Comparison of ENCODE assay signal across 27 cellular contexts in genomic region chr4:36587909-36588472, GRCh38.
"Had no signal": no experiment of that assay in that cellular context is flagged by ENCODE, and none has a peak within 500 bp of the region (broad histone marks: within the 10 kb centered on the region; RNA-seq: fewer than 3 reads in every experiment).

No MANE protein-coding gene starts in this region.

- H3K4me2 ChIP-seq: hepatocyte, smooth muscle cell had no signal

- H3K4me1 ChIP-seq: right atrium auricular region, right lobe of liver, tibial nerve, uterus had no signal

- DNase-seq: kidney glomerular epithelial cell; left cardiac atrium; midbrain; mucosa of descending colon; naive thymus-derived CD4-positive, alpha-beta T cell; ovary; right lobe of liver; stimulated activated CD4-positive, alpha-beta T cell treated with anti-CD3 and anti-CD28 coated beads, Interleukin-1b, Interleukin-23, amount 100 ng/mL, for 48 hours; stimulated activated CD4-positive, alpha-beta T cell treated with anti-CD3 and anti-CD28 coated beads, Interleukin-2, amount 100 ng/mL, for 48 hours; stimulated activated CD4-positive, alpha-beta T cell treated with anti-CD3 and anti-CD28 coated beads, Interleukin-4, amount 100 ng/mL, for 4 hours; stimulated activated CD8-positive, alpha-beta memory T cell treated with anti-CD3 and anti-CD28 coated beads, Interleukin-4, amount 100 ng/mL, for 48 hours; stimulated activated naive CD4-positive, alpha-beta T cell treated with Interleukin-2 at 50 U/mL for 16 hours; stimulated activated naive CD8-positive, alpha-beta T cell treated with anti-CD3 and anti-CD28 coated beads, Interleukin-15, amount 100 ng/mL, for 72 hours; substantia nigra; uterus had no signal

- H3K36me3 Mint-ChIP-seq: memory B cell; naive thymus-derived CD4-positive, alpha-beta T cell; natural killer cell treated with Interleukin-12 subunit alpha and Interleukin-12 subunit beta and Interleukin-15 and Interleukin-18, amount 100 ng/mL, for 72 hours; stimulated activated memory B cell treated with anti-CD40 and anti-IgM and Interleukin-4, amounts not matched to agents 10 μg/mL and 1 μg/mL and 100 μg/mL, for 72 hours; type B pancreatic cell had no signal

- H2AFZ ChIP-seq: hepatocyte had no signal

- H3K27ac ChIP-seq: hepatocyte, ovary, right atrium auricular region, right lobe of liver, tibial nerve, uterus had no signal

- H3K27me3 ChIP-seq: hepatocyte, ovary, right atrium auricular region, right lobe of liver, tibial nerve, uterus had no signal

- H3K36me3 ChIP-seq: ovary, right atrium auricular region, right lobe of liver, tibial nerve, uterus had no signal

- FAIRE-seq: keratinocyte had no signal

- H3K9me3 ChIP-seq: ovary, right lobe of liver, uterus had no signal

- H3K4me3 ChIP-seq: hepatocyte, lung, mucosa of descending colon, ovary, right atrium auricular region, right lobe of liver, smooth muscle cell, tibial nerve, uterus had no signal

- ATAC-seq: left cardiac atrium; left lobe of liver; mucosa of descending colon; naive thymus-derived CD4-positive, alpha-beta T cell; natural killer cell treated with Interleukin-12 subunit alpha and Interleukin-12 subunit beta and Interleukin-15 and Interleukin-18, amount 100 ng/mL, for 72 hours; right lobe of liver; stimulated activated memory B cell treated with anti-CD40 and anti-IgM and Interleukin-4, amounts not matched to agents 10 μg/mL and 1 μg/mL and 100 μg/mL, for 72 hours; stimulated activated naive CD8-positive, alpha-beta T cell treated with anti-CD3 and anti-CD28 coated beads, Interleukin-15, amount 100 ng/mL, for 72 hours had no signal

- H3K27ac Mint-ChIP-seq: memory B cell; naive thymus-derived CD4-positive, alpha-beta T cell; natural killer cell treated with Interleukin-12 subunit alpha and Interleukin-12 subunit beta and Interleukin-15 and Interleukin-18, amount 100 ng/mL, for 72 hours; progenitor cell of endocrine pancreas; stimulated activated memory B cell treated with anti-CD40 and anti-IgM and Interleukin-4, amounts not matched to agents 10 μg/mL and 1 μg/mL and 100 μg/mL, for 72 hours; stimulated activated naive CD8-positive, alpha-beta T cell treated with anti-CD3 and anti-CD28 coated beads, Interleukin-15, amount 100 ng/mL, for 72 hours; type B pancreatic cell had no signal

- H3K79me2 ChIP-seq: hepatocyte had no signal
